8 cellular contexts compared by ENCODE assay signal in genomic region chr10:91907914-91908357, GRCh38. TPM values are rescaled to one million over a fixed set of nuclear protein-coding genes. Genes with fewer than 3 reads are reported as not detected.
DNase-seq lines count a peak whose midpoint lies in the region; ATAC-seq lines count a peak whose summit lies in the region.

No MANE protein-coding gene starts in this region.

- H3K9ac ChIP-seq in iPS-15b (ENCODE audit: low read depth, low read length), result peak overlapping the region; percentile 47

- H3K36me3 ChIP-seq in CD4-positive, CD25-positive, alpha-beta regulatory T cell (ENCODE audit: control insufficient read depth, insufficient read depth, low read length), result no peaks in the 10 kb centered on the region
- H3K36me3 ChIP-seq in iPS-15b (ENCODE audit: control insufficient read depth, insufficient read depth, low read length), result no peaks in the 10 kb centered on the region

- H3K9me3 Mint-ChIP-seq in CD4-positive, CD25-positive, alpha-beta regulatory T cell, result no peaks in the 10 kb centered on the region
- no peaks in the 10 kb centered on the region for H3K9me3 Mint-ChIP-seq in activated naive CD8-positive, alpha-beta T cell treated with anti-CD3 and anti-CD28 coated beads, Interleukin-2, amount 50 U/mL, for 24 hours
- no peaks in the 10 kb centered on the region for H3K9me3 Mint-ChIP-seq in stimulated activated memory B cell treated with anti-CD40 and anti-IgM and Interleukin-4, amounts not matched to agents 10 μg/mL and 1 μg/mL and 100 μg/mL, for 72 hours

- peak in 1 of 2 donors; percentile 3 for ATAC-seq in CD4-positive, CD25-positive, alpha-beta regulatory T cell (ENCODE audit: low read depth in 2 of 2)
- peak; percentile 35 for ATAC-seq in HG03280 (IDR thresholded peaks at IDR 0.05; ENCODE audit: unreplicated experiment)
- no peak for ATAC-seq in activated naive CD8-positive, alpha-beta T cell treated with anti-CD3 and anti-CD28 coated beads, Interleukin-2, amount 50 U/mL, for 24 hours
- no peak for ATAC-seq in stimulated activated memory B cell treated with anti-CD40 and anti-IgM and Interleukin-4, amounts not matched to agents 10 μg/mL and 1 μg/mL and 100 μg/mL, for 72 hours
- no peak for ATAC-seq in GM18517 (IDR thresholded peaks at IDR 0.05; ENCODE audit: unreplicated experiment)

- peaks cover 16 to 28% (median 23%) of the 10 kb centered on the region in 4 donors for H3K4me1 Mint-ChIP-seq in CD4-positive, CD25-positive, alpha-beta regulatory T cell
- peaks cover 25% of the 10 kb centered on the region for H3K4me1 Mint-ChIP-seq in activated naive CD8-positive, alpha-beta T cell treated with anti-CD3 and anti-CD28 coated beads, Interleukin-2, amount 50 U/mL, for 24 hours
- peaks cover 25% of the 10 kb centered on the region for H3K4me1 Mint-ChIP-seq in stimulated activated memory B cell treated with anti-CD40 and anti-IgM and Interleukin-4, amounts not matched to agents 10 μg/mL and 1 μg/mL and 100 μg/mL, for 72 hours

- peaks cover 19% of the 10 kb centered on the region for H3K4me1 ChIP-seq in CD4-positive, CD25-positive, alpha-beta regulatory T cell (ENCODE audit: control insufficient read depth, insufficient read depth, low read length, poor library complexity, severe bottlenecking)
- peaks cover 2% of the 10 kb centered on the region for H3K4me1 ChIP-seq in iPS-15b (ENCODE audit: control insufficient read depth, insufficient read depth, low read length)

- H3K27me3 ChIP-seq in CD4-positive, CD25-positive, alpha-beta regulatory T cell (ENCODE audit: control insufficient read depth, insufficient read depth, low read length), result peaks cover 5% of the 10 kb centered on the region
- no peaks in the 10 kb centered on the region for H3K27me3 ChIP-seq in iPS-15b (ENCODE audit: control insufficient read depth, insufficient read depth, low read length)

- peaks cover 23% of the 10 kb centered on the region for H3K27me3 Mint-ChIP-seq in CD4-positive, CD25-positive, alpha-beta regulatory T cell
- H3K27me3 Mint-ChIP-seq in activated naive CD8-positive, alpha-beta T cell treated with anti-CD3 and anti-CD28 coated beads, Interleukin-2, amount 50 U/mL, for 24 hours, result peaks cover 2% of the 10 kb centered on the region
- H3K27me3 Mint-ChIP-seq in stimulated activated memory B cell treated with anti-CD40 and anti-IgM and Interleukin-4, amounts not matched to agents 10 μg/mL and 1 μg/mL and 100 μg/mL, for 72 hours, result no peaks in the 10 kb centered on the region

- in situ Hi-C loops in KBM-7 (cut with MboI; ENCODE audit: low pct_unique_long_range_greater_than_20kb, low sequenced_read_pairs), result no loop called here

- peak overlapping the region; percentile 55 for H3K27ac ChIP-seq in CD4-positive, CD25-positive, alpha-beta regulatory T cell (ENCODE audit: insufficient read depth, low read length, poor library complexity, severe bottlenecking)

- H3K4me3 ChIP-seq in CD4-positive, CD25-positive, alpha-beta regulatory T cell (ENCODE audit: low read depth, low read length), result peak overlapping the region; percentile 69
- peak overlapping the region; percentile 78 for H3K4me3 ChIP-seq in iPS-15b (ENCODE audit: low read depth, low read length)

- DNase-seq in CD4-positive, CD25-positive, alpha-beta regulatory T cell, result no peak
- DNase-seq in activated naive CD8-positive, alpha-beta T cell treated with anti-CD3 and anti-CD28 coated beads, Interleukin-2, amount 50 U/mL, for 24 hours, result no peak
- DNase-seq in KBM-7 (no peak), NCI-H1436 (lab: John Stamatoyannopoulos, UW) (no peak)

- H3K27ac Mint-ChIP-seq in CD4-positive, CD25-positive, alpha-beta regulatory T cell, result peak overlapping the region; percentile 69 to 89 (median 85)
- peak overlapping the region; percentile 76 for H3K27ac Mint-ChIP-seq in activated naive CD8-positive, alpha-beta T cell treated with anti-CD3 and anti-CD28 coated beads, Interleukin-2, amount 50 U/mL, for 24 hours
- H3K27ac Mint-ChIP-seq in stimulated activated memory B cell treated with anti-CD40 and anti-IgM and Interleukin-4, amounts not matched to agents 10 μg/mL and 1 μg/mL and 100 μg/mL, for 72 hours, result peak overlapping the region; percentile 63

- H3K36me3 Mint-ChIP-seq in CD4-positive, CD25-positive, alpha-beta regulatory T cell, result no peaks in the 10 kb centered on the region
- H3K36me3 Mint-ChIP-seq in activated naive CD8-positive, alpha-beta T cell treated with anti-CD3 and anti-CD28 coated beads, Interleukin-2, amount 50 U/mL, for 24 hours (ENCODE audit: low read depth), result peaks cover 5% of the 10 kb centered on the region
- H3K36me3 Mint-ChIP-seq in stimulated activated memory B cell treated with anti-CD40 and anti-IgM and Interleukin-4, amounts not matched to agents 10 μg/mL and 1 μg/mL and 100 μg/mL, for 72 hours, result peaks cover 11% of the 10 kb centered on the region

- no peaks in the 10 kb centered on the region for H3K9me3 ChIP-seq in CD4-positive, CD25-positive, alpha-beta regulatory T cell (ENCODE audit: control insufficient read depth in 2 of 2, low read length in 2 of 2)
- H3K9me3 ChIP-seq in iPS-15b (ENCODE audit: control insufficient read depth, insufficient read depth, low read length), result no peaks in the 10 kb centered on the region

- peak overlapping the region; percentile 90 to 95 (median 93) for H3K4me3 Mint-ChIP-seq in CD4-positive, CD25-positive, alpha-beta regulatory T cell
- H3K4me3 Mint-ChIP-seq in activated naive CD8-positive, alpha-beta T cell treated with anti-CD3 and anti-CD28 coated beads, Interleukin-2, amount 50 U/mL, for 24 hours, result peak overlapping the region; percentile 86
- H3K4me3 Mint-ChIP-seq in stimulated activated memory B cell treated with anti-CD40 and anti-IgM and Interleukin-4, amounts not matched to agents 10 μg/mL and 1 μg/mL and 100 μg/mL, for 72 hours, result peak overlapping the region; percentile 86

RNA-seq across cellular contexts. Expression of gene FGFBP3, which starts 1.4 kb away (rescaled TPM):
- 1.5 TPM for total RNA-seq in CD4-positive, CD25-positive, alpha-beta regulatory T cell
- polyA plus RNA-seq in CD4-positive, CD25-positive, alpha-beta regulatory T cell, result 1 to 10 TPM in 3 of 4 donors, under 1 TPM in 1; 0.68 to 2.3 (median 1.2) TPM

RNA-seq across cellular contexts. Expression of gene BTAF1, which starts 15.6 kb away (rescaled TPM):
- 75.4 TPM for total RNA-seq in CD4-positive, CD25-positive, alpha-beta regulatory T cell
- 1 to 10 TPM; 7.5 to 9.6 (median 7.9) TPM for polyA plus RNA-seq in CD4-positive, CD25-positive, alpha-beta regulatory T cell
